1 cellular context compared by ENCODE assay signal in the genomic region with DNA sequence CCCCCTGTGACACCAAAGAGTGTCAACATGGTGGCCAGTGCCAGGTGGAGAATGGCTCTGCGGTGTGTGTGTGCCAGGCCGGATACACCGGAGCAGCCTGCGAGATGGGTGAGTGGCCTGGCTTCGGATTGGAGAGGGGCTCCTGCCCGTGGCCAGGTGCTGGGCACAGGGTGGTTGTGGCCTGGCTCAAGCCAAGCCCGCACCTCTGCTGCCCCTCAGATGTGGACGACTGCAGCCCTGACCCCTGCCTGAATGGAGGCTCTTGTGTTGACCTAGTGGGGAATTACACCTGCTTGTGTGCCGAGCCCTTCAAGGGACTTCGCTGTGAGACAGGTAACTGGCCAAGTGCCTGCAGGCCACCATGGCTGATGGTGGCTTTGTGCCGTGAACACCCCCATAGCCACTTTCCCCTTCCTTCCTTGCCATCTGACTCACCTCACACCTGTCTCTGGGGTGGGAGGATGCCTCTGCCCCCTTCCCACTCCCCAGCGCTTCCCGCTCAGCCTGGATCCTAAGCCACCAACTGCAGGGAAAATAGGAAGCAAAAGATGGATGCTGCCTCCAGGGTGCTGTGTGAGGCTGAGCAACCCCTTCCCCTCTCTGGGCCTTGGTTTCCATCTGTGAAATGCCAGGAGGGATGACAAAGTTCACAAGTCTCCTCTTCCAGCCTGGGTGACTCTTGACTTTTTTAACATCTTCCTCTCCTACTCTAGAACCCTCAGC.
TF ChIP-seq lines count a peak whose summit lies in the region.

No MANE protein-coding gene starts in this region.

TF ChIP-seq in GM12878, 131 proteins besides CTCF, POLR2A, EP300 and RAD21:
- TF ChIP-seq IKZF2 (IDR thresholded peaks at IDR 0.05) (0 out of 4 replicates have a peak, but pooled peaks of 1 of the 2 experiments have one; percentile 13), HDAC6 (IDR thresholded peaks at IDR 0.05; ENCODE audit: unreplicated experiment) (no peak), IKZF1 (conservative IDR thresholded peaks at IDR 0.05) (0 out of 2 replicates have a peak, but pooled peaks have one; percentile 42)
